Comparison of ENCODE assay signal across 7 cellular contexts in genomic region chr14:67285876-67286452, GRCh38.
DNase-seq lines count a peak whose midpoint lies in the region; ATAC-seq and TF ChIP-seq lines count a peak whose summit lies in the region.

No MANE protein-coding gene starts in this region.

- H3K36me3 ChIP-seq in adipocyte (ENCODE audit: control insufficient read depth, insufficient read depth, low read length, severe bottlenecking): no peaks in the 10 kb centered on the region

- DNase-seq in GM10266 (ENCODE audit: extremely low spot score): peak; percentile 10
- peak; percentile 62 for DNase-seq in NCI-H1105 treated with DMSO at 0.1 percent for 48 hours (lab: John Stamatoyannopoulos, UW)
- DNase-seq in adipocyte (ENCODE audit: low read depth): peak; percentile 87
- peak; percentile 81 for DNase-seq in inferior parietal cortex (ENCODE audit: extremely low spot score)
- no peak for DNase-seq in activated naive CD8-positive, alpha-beta T cell treated with anti-CD3 and anti-CD28 coated beads, Interleukin-2, amount 50 U/mL, for 24 hours

- no peaks in the 10 kb centered on the region for H3K4me1 ChIP-seq in adipocyte (ENCODE audit: control insufficient read depth, insufficient read depth, low read length)

- H3K9me3 ChIP-seq in adipocyte (ENCODE audit: control insufficient read depth, low read length): no peaks in the 10 kb centered on the region

- TF ChIP-seq CTCF in GM10266 (IDR thresholded peaks at IDR 0.05; ENCODE audit: control insufficient read depth, insufficient read depth, low read depth, missing control alignments): peak; percentile 36

- ATAC-seq in HG02981 (IDR thresholded peaks at IDR 0.05; ENCODE audit: unreplicated experiment) (no peak), HG03439 (IDR thresholded peaks at IDR 0.05; ENCODE audit: unreplicated experiment) (no peak)
- ATAC-seq in activated naive CD8-positive, alpha-beta T cell treated with anti-CD3 and anti-CD28 coated beads, Interleukin-2, amount 50 U/mL, for 24 hours: no peak

- H3K9me3 Mint-ChIP-seq in activated naive CD8-positive, alpha-beta T cell treated with anti-CD3 and anti-CD28 coated beads, Interleukin-2, amount 50 U/mL, for 24 hours: no peaks in the 10 kb centered on the region

- H3K36me3 Mint-ChIP-seq in activated naive CD8-positive, alpha-beta T cell treated with anti-CD3 and anti-CD28 coated beads, Interleukin-2, amount 50 U/mL, for 24 hours (ENCODE audit: low read depth): no peaks in the 10 kb centered on the region

- H3K4me3 Mint-ChIP-seq in activated naive CD8-positive, alpha-beta T cell treated with anti-CD3 and anti-CD28 coated beads, Interleukin-2, amount 50 U/mL, for 24 hours: no peak overlapping the region

- H3K27me3 ChIP-seq in adipocyte (replicated peaks; ENCODE audit: control insufficient read depth, insufficient read depth, low read length): no peaks in the 10 kb centered on the region

- H3K4me1 Mint-ChIP-seq in activated naive CD8-positive, alpha-beta T cell treated with anti-CD3 and anti-CD28 coated beads, Interleukin-2, amount 50 U/mL, for 24 hours: no peaks in the 10 kb centered on the region

- H3K27me3 Mint-ChIP-seq in activated naive CD8-positive, alpha-beta T cell treated with anti-CD3 and anti-CD28 coated beads, Interleukin-2, amount 50 U/mL, for 24 hours: no peaks in the 10 kb centered on the region

- H3K9ac ChIP-seq in adipocyte (ENCODE audit: low read length): no peak overlapping the region

- H3K27ac Mint-ChIP-seq in activated naive CD8-positive, alpha-beta T cell treated with anti-CD3 and anti-CD28 coated beads, Interleukin-2, amount 50 U/mL, for 24 hours: no peak overlapping the region

- no peak overlapping the region for H3K4me3 ChIP-seq in adipocyte (ENCODE audit: low read length)
